In genomic region chr2:27572998-27573429, GRCh38 we compare ENCODE assay signal across 26 cellular contexts.
"Had no signal": no experiment of that assay in that cellular context is flagged by ENCODE, and none has a peak within 500 bp of the region (broad histone marks: within the 10 kb centered on the region; RNA-seq: fewer than 3 reads in every experiment).

No MANE protein-coding gene starts in this region.

- H3K4me2 ChIP-seq: smooth muscle cell had no signal

- H3K4me3 Mint-ChIP-seq: activated CD8-positive, alpha-beta memory T cell treated with anti-CD3 and anti-CD28 coated beads, Interleukin-2, amount 10 ng/mL, durations not matched to agents 7 days and 5 days; activated CD8-positive, alpha-beta T cell treated with anti-CD3 and anti-CD28 coated beads, Interleukin-2, amount 10 ng/mL, durations not matched to agents 7 days and 5 days; activated naive CD4-positive, alpha-beta T cell treated with anti-CD3 and anti-CD28 coated beads, Interleukin-2, amount 10 ng/mL, durations not matched to agents 7 days and 5 days; activated T-cell treated with anti-CD3 and anti-CD28 coated beads, Interleukin-2, amount 50 U/mL, for 72 hours; endodermal cell; neural crest cell; stimulated activated naive B cell treated with anti-CD40 and anti-IgM and Interleukin-4, amounts not matched to agents 10 μg/mL and 1 μg/mL and 100 μg/mL, for 72 hours; T-helper 17 cell had no signal

- H3K27ac ChIP-seq: brain microvascular endothelial cell, foreskin keratinocyte, heart right ventricle, left ventricle myocardium inferior, parathyroid adenoma, psoas muscle, sigmoid colon, tibial nerve had no signal

- H3K27me3 Mint-ChIP-seq: T-helper 17 cell had no signal

- H3K4me1 ChIP-seq: foreskin keratinocyte, heart right ventricle, left ventricle myocardium inferior, psoas muscle, sigmoid colon, tibial nerve had no signal

- ATAC-seq: activated CD8-positive, alpha-beta T cell treated with anti-CD3 and anti-CD28 coated beads, Interleukin-2, amount 10 ng/mL, durations not matched to agents 7 days and 5 days; esophagus mucosa; foreskin keratinocyte; heart right ventricle; psoas muscle; stimulated activated naive B cell treated with anti-CD40 and anti-IgM and Interleukin-4, amounts not matched to agents 10 μg/mL and 1 μg/mL and 100 μg/mL, for 72 hours; T-helper 17 cell had no signal

- H3K4me1 Mint-ChIP-seq: activated naive CD4-positive, alpha-beta T cell treated with anti-CD3 and anti-CD28 coated beads, Interleukin-2, amount 10 ng/mL, durations not matched to agents 7 days and 5 days; endodermal cell; neural crest cell; stimulated activated naive B cell treated with anti-CD40 and anti-IgM and Interleukin-4, amounts not matched to agents 10 μg/mL and 1 μg/mL and 100 μg/mL, for 72 hours; T-helper 17 cell had no signal

- H2AFZ ChIP-seq: parathyroid adenoma had no signal

- H3K36me3 Mint-ChIP-seq: activated CD8-positive, alpha-beta memory T cell treated with anti-CD3 and anti-CD28 coated beads, Interleukin-2, amount 10 ng/mL, durations not matched to agents 7 days and 5 days; activated naive CD4-positive, alpha-beta T cell treated with anti-CD3 and anti-CD28 coated beads, Interleukin-2, amount 10 ng/mL, durations not matched to agents 7 days and 5 days had no signal

- H3K36me3 ChIP-seq: brain microvascular endothelial cell, heart right ventricle, left ventricle myocardium inferior, sigmoid colon had no signal

- H3K4me3 ChIP-seq: heart right ventricle, left ventricle myocardium inferior, lung, psoas muscle, sigmoid colon, smooth muscle cell, tibial nerve had no signal

- H3K27ac Mint-ChIP-seq: activated CD8-positive, alpha-beta memory T cell treated with anti-CD3 and anti-CD28 coated beads, Interleukin-2, amount 10 ng/mL, durations not matched to agents 7 days and 5 days; activated CD8-positive, alpha-beta T cell treated with anti-CD3 and anti-CD28 coated beads, Interleukin-2, amount 10 ng/mL, durations not matched to agents 7 days and 5 days; activated naive CD4-positive, alpha-beta T cell treated with anti-CD3 and anti-CD28 coated beads, Interleukin-2, amount 10 ng/mL, durations not matched to agents 7 days and 5 days; activated T-cell treated with anti-CD3 and anti-CD28 coated beads, Interleukin-2, amount 50 U/mL, for 72 hours; endodermal cell; stimulated activated naive B cell treated with anti-CD40 and anti-IgM and Interleukin-4, amounts not matched to agents 10 μg/mL and 1 μg/mL and 100 μg/mL, for 72 hours; T-helper 17 cell had no signal

- H3K79me2 ChIP-seq: parathyroid adenoma had no signal

- DNase-seq: activated CD4-positive, alpha-beta T cell treated with anti-CD3 and anti-CD28 coated beads, Interleukin-2, amount 50 U/mL, for 1 hour; activated CD4-positive, CD25-positive, alpha-beta regulatory T cell treated with anti-CD3 and anti-CD28 coated beads, Interleukin-2, amount 50 U/mL, for 72 hours; activated CD8-positive, alpha-beta memory T cell treated with anti-CD3 and anti-CD28 coated beads, Interleukin-2, amount 10 ng/mL, durations not matched to agents 7 days and 5 days; activated CD8-positive, alpha-beta T cell treated with anti-CD3 and anti-CD28 coated beads, Interleukin-2, amount 10 ng/mL, durations not matched to agents 7 days and 5 days; activated naive CD4-positive, alpha-beta T cell treated with anti-CD3 and anti-CD28 coated beads, Interleukin-2, amount 10 ng/mL, durations not matched to agents 7 days and 5 days; activated T-cell treated with anti-CD3 and anti-CD28 coated beads, Interleukin-2, amount 50 U/mL, for 72 hours; amniotic stem cell; endodermal cell; foreskin keratinocyte; heart right ventricle; left ventricle myocardium inferior; nucleus accumbens; psoas muscle; sigmoid colon; stimulated activated CD4-positive, alpha-beta T cell treated with anti-CD3 and anti-CD28 coated beads, Interleukin-1b, Interleukin-23, amount 100 ng/mL, for 48 hours; stimulated activated CD4-positive, alpha-beta T cell treated with anti-CD3 and anti-CD28 coated beads, Interleukin-4, amount 100 ng/mL, for 4 hours; stimulated activated CD8-positive, alpha-beta memory T cell treated with anti-CD3 and anti-CD28 coated beads, Interleukin-4, amount 100 ng/mL, for 48 hours; stimulated activated naive B cell treated with anti-CD40 and anti-IgM and Interleukin-4, amounts not matched to agents 10 μg/mL and 1 μg/mL and 100 μg/mL, for 72 hours; T-helper 17 cell had no signal

- H3K9ac ChIP-seq: parathyroid adenoma had no signal

- H3K27me3 ChIP-seq: brain microvascular endothelial cell, foreskin keratinocyte, sigmoid colon, tibial nerve had no signal
